33 cellular contexts compared by ENCODE assay signal in genomic region chr3:54511766-54512365, GRCh38.
"Had no signal": no experiment of that assay in that cellular context is flagged by ENCODE, and none has a peak within 500 bp of the region (broad histone marks: within the 10 kb centered on the region; RNA-seq: fewer than 3 reads in every experiment).

No MANE protein-coding gene starts in this region.

- H3K4me1 Mint-ChIP-seq: activated B cell treated with CpG ODN at 0.5 μM for 24 hours; activated CD4-positive, alpha-beta memory T cell treated with anti-CD3 and anti-CD28 coated beads, Interleukin-2, amount 10 ng/mL, durations not matched to agents 7 days and 5 days; activated naive CD4-positive, alpha-beta T cell treated with anti-CD3 and anti-CD28 coated beads, Interleukin-2, amount 10 ng/mL, durations not matched to agents 7 days and 5 days; activated naive CD8-positive, alpha-beta T cell treated with anti-CD3 and anti-CD28 coated beads, Interleukin-2, amount 10 ng/mL, durations not matched to agents 7 days and 5 days; brain; central memory CD8-positive, alpha-beta T cell; T-helper 17 cell had no signal

- H3K9me3 Mint-ChIP-seq: activated T-cell treated with anti-CD3 and anti-CD28 coated beads, Interleukin-2, amount 50 U/mL, for 24 hours had no signal

- H3K27me3 Mint-ChIP-seq: activated B cell treated with CpG ODN at 0.5 μM for 24 hours; activated CD4-positive, alpha-beta memory T cell treated with anti-CD3 and anti-CD28 coated beads, Interleukin-2, amount 10 ng/mL, durations not matched to agents 7 days and 5 days; activated naive CD4-positive, alpha-beta T cell treated with anti-CD3 and anti-CD28 coated beads, Interleukin-2, amount 10 ng/mL, durations not matched to agents 7 days and 5 days; activated naive CD8-positive, alpha-beta T cell treated with anti-CD3 and anti-CD28 coated beads, Interleukin-2, amount 10 ng/mL, durations not matched to agents 7 days and 5 days; activated T-cell treated with anti-CD3 and anti-CD28 coated beads, Interleukin-2, amount 50 U/mL, for 24 hours; central memory CD8-positive, alpha-beta T cell; dendritic cell treated with granulocyte-macrophage colony-stimulating factor and Interleukin-4, amounts not matched to agents 40 ng/mL and 50 ng/mL, for 4 days; effector memory CD8-positive, alpha-beta T cell; T-helper 17 cell had no signal

- H3K36me3 Mint-ChIP-seq: activated naive CD4-positive, alpha-beta T cell treated with anti-CD3 and anti-CD28 coated beads, Interleukin-2, amount 10 ng/mL, durations not matched to agents 7 days and 5 days; activated naive CD8-positive, alpha-beta T cell treated with anti-CD3 and anti-CD28 coated beads, Interleukin-2, amount 10 ng/mL, durations not matched to agents 7 days and 5 days had no signal

- H3K27ac Mint-ChIP-seq: activated B cell treated with CpG ODN at 0.5 μM for 24 hours; activated CD4-positive, alpha-beta memory T cell treated with anti-CD3 and anti-CD28 coated beads, Interleukin-2, amount 10 ng/mL, durations not matched to agents 7 days and 5 days; activated naive CD4-positive, alpha-beta T cell treated with anti-CD3 and anti-CD28 coated beads, Interleukin-2, amount 10 ng/mL, durations not matched to agents 7 days and 5 days; activated naive CD4-positive, alpha-beta T cell treated with anti-CD3 and anti-CD28 coated beads, Interleukin-2, amount 50 U/mL, for 72 hours; activated naive CD8-positive, alpha-beta T cell treated with anti-CD3 and anti-CD28 coated beads, Interleukin-2, amount 10 ng/mL, durations not matched to agents 7 days and 5 days; activated T-cell treated with anti-CD3 and anti-CD28 coated beads, Interleukin-2, amount 50 U/mL, for 24 hours; activated T-cell treated with anti-CD3 and anti-CD28 coated beads, Interleukin-2, amount 50 U/mL, for 72 hours; brain; dendritic cell treated with granulocyte-macrophage colony-stimulating factor and Interleukin-4, amounts not matched to agents 40 ng/mL and 50 ng/mL, for 4 days; effector memory CD8-positive, alpha-beta T cell; T-helper 17 cell; T-helper 2 cell treated with Interferon-gamma antibody and Interleukin-4, amounts not matched to agents 5 μg/mL and 100 μg/mL, for 36 hours had no signal

- DNase-seq: activated B cell treated with CpG ODN at 0.5 μM for 24 hours; activated CD4-positive, alpha-beta memory T cell treated with anti-CD3 and anti-CD28 coated beads, Interleukin-2, amount 10 ng/mL, durations not matched to agents 7 days and 5 days; activated CD4-positive, alpha-beta T cell treated with anti-CD3 and anti-CD28 coated beads for 48 hours; activated CD4-positive, alpha-beta T cell treated with anti-CD3 and anti-CD28 coated beads, Interleukin-2, amount 50 U/mL, for 4 hours; activated CD8-positive, alpha-beta memory T cell treated with anti-CD3 and anti-CD28 coated beads, Interleukin-2, amount 50 U/mL, for 48 hours; activated gamma-delta T cell; activated naive CD4-positive, alpha-beta T cell; activated naive CD4-positive, alpha-beta T cell treated with anti-CD3 and anti-CD28 coated beads, Interleukin-2, amount 10 ng/mL, durations not matched to agents 7 days and 5 days; activated naive CD8-positive, alpha-beta T cell treated with anti-CD3 and anti-CD28 coated beads, Interleukin-2, amount 10 ng/mL, durations not matched to agents 7 days and 5 days; activated T-cell treated with anti-CD3 and anti-CD28 coated beads for 4 hours; activated T-cell treated with anti-CD3 and anti-CD28 coated beads, Interleukin-2, amount 50 U/mL, for 24 hours; activated T-cell treated with anti-CD3 and anti-CD28 coated beads, Interleukin-2, amount 50 U/mL, for 72 hours; dorsolateral prefrontal cortex; effector CD4-positive, alpha-beta T cell; effector memory CD8-positive, alpha-beta T cell; erythroblast; esophagus squamous epithelium; foreskin melanocyte; T-helper 1 cell; T-helper 17 cell; T1000; WERI-Rb-1 had no signal

- H3K9me3 ChIP-seq: ascending aorta, breast epithelium, esophagus squamous epithelium, gastroesophageal sphincter had no signal

- ATAC-seq: activated CD4-positive, CD25-positive, alpha-beta regulatory T cell treated with anti-CD3 and anti-CD28 coated beads, Interleukin-2, amount 50 U/mL, for 24 hours; activated naive CD4-positive, alpha-beta T cell treated with anti-CD3 and anti-CD28 coated beads, Interleukin-2, amount 50 U/mL, for 72 hours; activated T-cell treated with anti-CD3 and anti-CD28 coated beads, Interleukin-2, amount 50 U/mL, for 72 hours; effector memory CD8-positive, alpha-beta T cell; gastroesophageal sphincter; T-helper 17 cell had no signal

- H3K27ac ChIP-seq: ascending aorta, breast epithelium, cardiac muscle cell, coronary artery, dorsolateral prefrontal cortex, esophagus squamous epithelium, gastroesophageal sphincter, WERI-Rb-1 had no signal

- H3K27me3 ChIP-seq: ascending aorta, breast epithelium, cardiac muscle cell, dorsolateral prefrontal cortex, esophagus squamous epithelium, gastroesophageal sphincter had no signal

- H3K36me3 ChIP-seq: ascending aorta, breast epithelium, cardiac muscle cell, esophagus squamous epithelium, gastroesophageal sphincter, WERI-Rb-1 had no signal

- H3K4me1 ChIP-seq: ascending aorta, breast epithelium, esophagus squamous epithelium, gastroesophageal sphincter had no signal

- H3K4me3 ChIP-seq: ascending aorta, breast epithelium, cardiac muscle cell, coronary artery, dorsolateral prefrontal cortex, esophagus squamous epithelium, gastroesophageal sphincter had no signal

- H3K4me3 Mint-ChIP-seq: activated B cell treated with CpG ODN at 0.5 μM for 24 hours; activated CD4-positive, alpha-beta memory T cell treated with anti-CD3 and anti-CD28 coated beads, Interleukin-2, amount 10 ng/mL, durations not matched to agents 7 days and 5 days; activated naive CD4-positive, alpha-beta T cell treated with anti-CD3 and anti-CD28 coated beads, Interleukin-2, amount 10 ng/mL, durations not matched to agents 7 days and 5 days; activated naive CD8-positive, alpha-beta T cell treated with anti-CD3 and anti-CD28 coated beads, Interleukin-2, amount 10 ng/mL, durations not matched to agents 7 days and 5 days; activated T-cell treated with anti-CD3 and anti-CD28 coated beads, Interleukin-2, amount 50 U/mL, for 24 hours; activated T-cell treated with anti-CD3 and anti-CD28 coated beads, Interleukin-2, amount 50 U/mL, for 72 hours; brain; central memory CD8-positive, alpha-beta T cell; dendritic cell treated with granulocyte-macrophage colony-stimulating factor and Interleukin-4, amounts not matched to agents 40 ng/mL and 50 ng/mL, for 4 days; effector memory CD8-positive, alpha-beta T cell; T-helper 17 cell; T-helper 2 cell treated with Interferon-gamma antibody and Interleukin-4, amounts not matched to agents 5 μg/mL and 100 μg/mL, for 36 hours had no signal
